15 cellular contexts compared by ENCODE assay signal in the genomic region with DNA sequence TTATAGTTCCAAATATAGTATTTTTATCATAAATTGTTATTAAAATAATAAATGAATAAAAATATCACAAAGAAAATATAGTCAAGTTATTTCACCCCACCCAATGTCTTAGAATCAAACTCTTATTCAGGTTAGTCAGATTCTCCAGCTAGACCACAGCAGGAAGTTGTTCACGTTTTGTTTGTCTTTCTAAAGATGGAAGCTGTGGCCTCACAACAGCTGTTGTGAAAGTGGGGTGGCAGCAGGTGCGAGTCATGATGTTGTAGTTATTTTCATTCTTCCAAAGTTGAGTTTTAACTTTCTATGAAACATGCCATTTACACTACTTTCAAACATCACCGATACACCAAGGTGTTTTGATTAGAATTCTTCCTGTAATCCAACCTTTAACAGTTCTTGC.
DNase-seq lines count a peak whose midpoint lies in the region; ATAC-seq, FAIRE-seq and TF ChIP-seq lines count a peak whose summit lies in the region.
"Had no signal": no experiment of that assay in that cellular context is flagged by ENCODE, and none has a peak within 500 bp of the region (broad histone marks: within the 10 kb centered on the region; RNA-seq: fewer than 3 reads in every experiment).

No MANE protein-coding gene starts in this region.

- H3K36me3 Mint-ChIP-seq in type B pancreatic cell, result no peaks in the 10 kb centered on the region
- H3K36me3 Mint-ChIP-seq: activated CD8-positive, alpha-beta memory T cell treated with anti-CD3 and anti-CD28 coated beads, Interleukin-2, amount 10 ng/mL, durations not matched to agents 7 days and 5 days; CD8-positive, alpha-beta memory T cell had no signal

- FAIRE-seq in GM12892 (lab: Jason Lieb, UNC), result no peak

- peaks cover 0 to 8% (median 0%) of the 10 kb centered on the region in 11 experiments; a peak in 2 of 22 replicates for H3K9me3 ChIP-seq in BLaER1 treated with 17β-estradiol and CSF1 and Interleukin-3, amounts not matched to agents 10 nM and 100 nM (replicated peaks in 1 of 11)
- H3K9me3 ChIP-seq: gastrocnemius medialis had no signal

- TF ChIP-seq CTCF in type B pancreatic cell (conservative IDR thresholded peaks at IDR 0.05), result no peak

- H3K4me1 ChIP-seq in BLaER1 treated with 17β-estradiol and CSF1 and Interleukin-3, amounts not matched to agents 10 nM and 100 nM, result peaks cover 0 to 19% (median 17%) of the 10 kb centered on the region in 10 experiments; a peak in 16 of 20 replicates
- H3K4me1 ChIP-seq: gastrocnemius medialis had no signal

- H3K36me3 ChIP-seq in BLaER1 treated with 17β-estradiol and CSF1 and Interleukin-3, amounts not matched to agents 10 nM and 100 nM, result peaks cover 0 to 10% (median 5%) of the 10 kb centered on the region in 11 experiments; a peak in 9 of 22 replicates
- H3K36me3 ChIP-seq: gastrocnemius medialis had no signal

- no peaks in the 10 kb centered on the region for H3K27me3 Mint-ChIP-seq in type B pancreatic cell
- H3K27me3 Mint-ChIP-seq: activated CD8-positive, alpha-beta memory T cell treated with anti-CD3 and anti-CD28 coated beads, Interleukin-2, amount 10 ng/mL, durations not matched to agents 7 days and 5 days; CD8-positive, alpha-beta memory T cell; central memory CD8-positive, alpha-beta T cell had no signal

- H3K4me2 ChIP-seq in BLaER1 treated with 17β-estradiol and CSF1 and Interleukin-3, amounts not matched to agents 10 nM and 100 nM, result peak overlapping the region in 9 of 11 experiments; percentile 1 to 66 (median 44); a peak in 16 of 22 replicates
- H3K4me2 ChIP-seq: smooth muscle cell had no signal

- no peak for TF ChIP-seq POLR2A in GM12892 (IDR thresholded peaks at IDR 0.05; ENCODE audit: low read depth, low read length)

- H3K9me3 Mint-ChIP-seq in type B pancreatic cell, result peaks cover 3% of the 10 kb centered on the region
- H3K9me3 Mint-ChIP-seq: CD8-positive, alpha-beta memory T cell had no signal

- no peak overlapping the region for H3K4me3 ChIP-seq in BLaER1 treated with 17β-estradiol and CSF1 and Interleukin-3, amounts not matched to agents 10 nM and 100 nM
- H3K4me3 ChIP-seq: gastrocnemius medialis, smooth muscle cell had no signal

- no peak overlapping the region for H3K4me3 Mint-ChIP-seq in type B pancreatic cell
- H3K4me3 Mint-ChIP-seq: activated CD8-positive, alpha-beta memory T cell treated with anti-CD3 and anti-CD28 coated beads, Interleukin-2, amount 10 ng/mL, durations not matched to agents 7 days and 5 days; CD8-positive, alpha-beta memory T cell; central memory CD8-positive, alpha-beta T cell had no signal

- ATAC-seq in GM19023 (IDR thresholded peaks at IDR 0.05; ENCODE audit: unreplicated experiment) (peak; percentile 81), HG02759 (IDR thresholded peaks at IDR 0.05; ENCODE audit: unreplicated experiment) (peak; percentile 91)
- ATAC-seq: activated CD8-positive, alpha-beta memory T cell treated with anti-CD3 and anti-CD28 coated beads, Interleukin-2, amount 10 ng/mL, durations not matched to agents 7 days and 5 days; gastrocnemius medialis had no signal

- H3K4me1 Mint-ChIP-seq in type B pancreatic cell (ENCODE audit: unreplicated experiment), result peaks cover 6% of the 10 kb centered on the region
- H3K4me1 Mint-ChIP-seq: CD8-positive, alpha-beta memory T cell; central memory CD8-positive, alpha-beta T cell had no signal

- H4K20me1 ChIP-seq in BLaER1 treated with 17β-estradiol and CSF1 and Interleukin-3, amounts not matched to agents 10 nM and 100 nM, result no peaks in the 10 kb centered on the region

- H3K27ac ChIP-seq in BLaER1 treated with 17β-estradiol and CSF1 and Interleukin-3, amounts not matched to agents 10 nM and 100 nM, result no peak overlapping the region
- H3K27ac ChIP-seq: gastrocnemius medialis had no signal

- no peak overlapping the region for H3K9ac ChIP-seq in BLaER1 treated with 17β-estradiol and CSF1 and Interleukin-3, amounts not matched to agents 10 nM and 100 nM

- no peak overlapping the region for H3K27ac Mint-ChIP-seq in type B pancreatic cell
- H3K27ac Mint-ChIP-seq: activated CD8-positive, alpha-beta memory T cell treated with anti-CD3 and anti-CD28 coated beads, Interleukin-2, amount 10 ng/mL, durations not matched to agents 7 days and 5 days; CD8-positive, alpha-beta memory T cell had no signal

- H3K27me3 ChIP-seq in BLaER1 treated with 17β-estradiol and CSF1 and Interleukin-3, amounts not matched to agents 10 nM and 100 nM, result no peaks in the 10 kb centered on the region
- H3K27me3 ChIP-seq: gastrocnemius medialis had no signal

- DNase-seq in HT1080 (ENCODE audit: low read depth), result peak; percentile 25
- DNase-seq in stimulated activated CD4-positive, alpha-beta T cell treated with anti-CD3 and anti-CD28 coated beads, Interleukin-12 subunit alpha, Interleukin-12 subunit beta, amount 100 ng/mL, for 4 hours, result no peak
- DNase-seq in type B pancreatic cell (ENCODE audit: extremely low spot score, unreplicated experiment), result no peak
- no peak for DNase-seq in GM12892 (ENCODE audit: insufficient read length)
- DNase-seq in HUDEP-2 (lab: John Stamatoyannopoulos, UW; ENCODE audit: unreplicated experiment in 76 of 76), result no peak
- DNase-seq: activated CD8-positive, alpha-beta memory T cell treated with anti-CD3 and anti-CD28 coated beads, Interleukin-2, amount 10 ng/mL, durations not matched to agents 7 days and 5 days; CD8-positive, alpha-beta memory T cell; gastrocnemius medialis; GOT3; NCI-H1694 treated with DMSO at 0.1 percent for 48 hours had no signal
